Comparison of ENCODE assay signal across 18 cellular contexts in the genomic region with DNA sequence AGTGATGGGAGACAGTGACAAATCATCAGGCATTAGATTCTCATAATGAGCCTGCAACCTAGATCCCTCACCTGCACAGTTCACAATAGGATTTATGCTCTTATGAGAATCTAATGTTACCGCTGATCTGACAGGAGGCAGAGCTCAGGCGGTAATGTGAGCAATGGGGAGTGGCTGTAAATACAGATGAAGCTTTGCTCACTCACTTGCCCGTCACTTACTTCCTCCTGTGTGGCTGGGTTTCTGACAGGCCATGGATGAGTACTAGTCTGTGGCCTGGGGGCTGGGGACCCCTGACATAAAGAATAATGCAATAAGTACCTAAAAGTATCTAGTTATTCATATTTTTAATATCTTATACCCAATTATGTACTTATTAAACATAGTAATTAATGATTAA. TPM values are rescaled to one million over a fixed set of nuclear protein-coding genes. Genes with fewer than 3 reads are reported as not detected.
DNase-seq lines count a peak whose midpoint lies in the region; ATAC-seq, FAIRE-seq and TF ChIP-seq lines count a peak whose summit lies in the region.
"Had no signal": no experiment of that assay in that cellular context is flagged by ENCODE, and none has a peak within 500 bp of the region (broad histone marks: within the 10 kb centered on the region; RNA-seq: fewer than 3 reads in every experiment).

No MANE protein-coding gene starts in this region.

- no peaks in the 10 kb centered on the region for H4K20me1 ChIP-seq in GM12878 (ENCODE audit: control insufficient read depth, insufficient read depth)

- peaks cover 39 to 76% of the 10 kb centered on the region in 2 donors for H3K4me1 Mint-ChIP-seq in stimulated activated naive B cell treated with anti-CD40 and anti-IgM and Interleukin-4, amounts not matched to agents 10 μg/mL and 1 μg/mL and 100 μg/mL, for 72 hours

- RAD21 ChIA-PET in GM12878 (lab: Charles Lee; ENCODE audit: unreplicated experiment) = interaction anchor here (1.3 to 2.0 kb wide), 2 partner anchors 9 to 24 kb away, joined by 5 to 8 read pairs; no protein-coding TSS in a partner anchor

- in situ Hi-C loops in GM12878 (cut with MboI) = no loop called here

- H3K4me2 ChIP-seq in GM12878 (ENCODE audit: control insufficient read depth, insufficient read depth) = no peak overlapping the region
- H3K4me2 ChIP-seq: SK-N-SH had no signal

- no peak overlapping the region for H3K9ac ChIP-seq in GM12878 (ENCODE audit: control insufficient read depth, insufficient read depth, low read length)
- H3K9ac ChIP-seq: SK-N-SH had no signal

- H2AFZ ChIP-seq in GM12878 (ENCODE audit: control insufficient read depth, low read depth, low read length) = no peak overlapping the region

- H3K27me3 ChIP-seq in GM12878 (replicated peaks in 1 of 2; ENCODE audit: control insufficient read depth in 2 of 2, insufficient read depth in 2 of 2, low read length in 1 of 2) = no peaks in the 10 kb centered on the region

- H3K79me2 ChIP-seq in GM12878 (ENCODE audit: control insufficient read depth, insufficient read depth, low read length) = peaks cover 23% of the 10 kb centered on the region

- no peak overlapping the region for H3K27ac ChIP-seq in GM12878 (ENCODE audit: control insufficient read depth, insufficient read depth)

- H3K4me1 ChIP-seq in GM12878 (ENCODE audit: control insufficient read depth, insufficient read depth, low read length) = no peaks in the 10 kb centered on the region

- SMC1A ChIA-PET in GM12878 (lab: Charles Lee; ENCODE audit: uncharacterized antibody, unreplicated experiment) = interaction anchor here (1.0 to 1.7 kb wide), 4 partner anchors 10 to 20 kb away, joined by 3 to 14 read pairs (median 8); no protein-coding TSS in a partner anchor

- DNase-seq in GM18507 (ENCODE audit: extremely low spot score, insufficient read length, low read depth) (no peak), Kasumi-1 (lab: John Stamatoyannopoulos, UW) (peak; percentile 41 to 43), GM12878 (ENCODE audit: low read depth, low spot score) (no peak)
- no peak for DNase-seq in stimulated activated naive B cell treated with anti-CD40 and anti-IgM and Interleukin-4, amounts not matched to agents 10 μg/mL and 1 μg/mL and 100 μg/mL, for 72 hours
- DNase-seq: ACHN, COR-L47, DMS 273 treated with DMSO at 0.1 percent for 48 hours, GF-D8, H7, NCI-H1694 treated with DMSO at 0.1 percent for 48 hours, NCI-H2171, RPMI8226, SHP77 treated with DMSO at 0.1 percent for 48 hours, SK-N-SH, T-cell had no signal

- H3K9me3 ChIP-seq in GM12878 (replicated peaks; ENCODE audit: control insufficient read depth, insufficient read depth, low read length) = peaks cover 32% of the 10 kb centered on the region

- peaks cover 22 to 27% of the 10 kb centered on the region in 2 donors for H3K9me3 Mint-ChIP-seq in stimulated activated naive B cell treated with anti-CD40 and anti-IgM and Interleukin-4, amounts not matched to agents 10 μg/mL and 1 μg/mL and 100 μg/mL, for 72 hours

- no peak for TF ChIP-seq RAD21 in GM12878 (IDR thresholded peaks at IDR 0.05; ENCODE audit: insufficient read depth, low read depth, low read length)

- no TSS peak for BruUV-seq in GM12878 (replicated peaks; lab: Mats Ljungman, UMichigan)

- no peak for TF ChIP-seq EP300 in GM12878 (IDR thresholded peaks at IDR 0.05; ENCODE audit: borderline replicate concordance in 1 of 2, control insufficient read depth in 1 of 2, low read depth in 2 of 2, low read length in 2 of 2)

- H3K4me3 ChIP-seq in GM12878 = no peak overlapping the region

- POLR2A ChIA-PET in GM12878 (lab: Charles Lee) = interaction anchor here (1.7 kb wide), 1 partner anchor 16 kb away, joined by 6 read pairs; a partner anchor contains a TSS

- WGBS in GM12878 (ENCODE audit: insufficient coverage, insufficient replicate concordance, low lambda C conversion rate, missing lambda C conversion rate) = 96% methylated on average over 3 of the region's 3 CpGs

- intact Hi-C loops in GM12878 (cut with micrococcal nuclease; ENCODE audit: unreplicated experiment) = no loop called here

- peaks cover 4 to 25% of the 10 kb centered on the region in 2 experiments for H3K36me3 ChIP-seq in GM12878 (ENCODE audit: control insufficient read depth in 2 of 2, insufficient read depth in 2 of 2, low read length in 1 of 2)

- no peaks in the 10 kb centered on the region for H3K27me3 Mint-ChIP-seq in stimulated activated naive B cell treated with anti-CD40 and anti-IgM and Interleukin-4, amounts not matched to agents 10 μg/mL and 1 μg/mL and 100 μg/mL, for 72 hours
- H3K27me3 Mint-ChIP-seq: T-cell had no signal

- peaks cover 80 to 88% of the 10 kb centered on the region in 2 donors for H3K36me3 Mint-ChIP-seq in stimulated activated naive B cell treated with anti-CD40 and anti-IgM and Interleukin-4, amounts not matched to agents 10 μg/mL and 1 μg/mL and 100 μg/mL, for 72 hours

- peak; percentile 33 for FAIRE-seq in GM18507 (lab: Jason Lieb, UNC)
- FAIRE-seq in GM12878 (lab: Jason Lieb, UNC) = no peak

- ATAC-seq in GM12878 (peak; percentile 75), GM19324 (IDR thresholded peaks at IDR 0.05; ENCODE audit: low FRiP score, unreplicated experiment) (no peak), HG03460 (IDR thresholded peaks at IDR 0.05; ENCODE audit: unreplicated experiment) (no peak), HG03159 (IDR thresholded peaks at IDR 0.05; ENCODE audit: unreplicated experiment) (no peak)
- ATAC-seq in stimulated activated naive B cell treated with anti-CD40 and anti-IgM and Interleukin-4, amounts not matched to agents 10 μg/mL and 1 μg/mL and 100 μg/mL, for 72 hours (replicated peaks) = peak; percentile 46 to 70
- ATAC-seq: T-cell had no signal

- peak overlapping the region in 1 of 2 donors; percentile 32 for H3K4me3 Mint-ChIP-seq in stimulated activated naive B cell treated with anti-CD40 and anti-IgM and Interleukin-4, amounts not matched to agents 10 μg/mL and 1 μg/mL and 100 μg/mL, for 72 hours
- H3K4me3 Mint-ChIP-seq: T-cell had no signal

- TF ChIP-seq CTCF in GM12878 (IDR thresholded peaks at IDR 0.05 in 2 of 3, conservative IDR thresholded peaks at IDR 0.05 in 1 of 3; ENCODE audit: control insufficient read depth in 2 of 3, extremely low read depth in 1 of 3, insufficient read depth in 1 of 3, low read depth in 3 of 3, low read length in 3 of 3) = no peak

- H3K27ac Mint-ChIP-seq in stimulated activated naive B cell treated with anti-CD40 and anti-IgM and Interleukin-4, amounts not matched to agents 10 μg/mL and 1 μg/mL and 100 μg/mL, for 72 hours = peak overlapping the region; percentile 47
- H3K27ac Mint-ChIP-seq: T-cell had no signal

- CTCF ChIA-PET in GM12878 (lab: Yijun Ruan, JAX) = interaction anchor here (1.0 kb wide), 1 partner anchor 259 kb away, joined by 3 read pairs; no protein-coding TSS in a partner anchor

- TF ChIP-seq POLR2A in GM12878 (IDR thresholded peaks at IDR 0.05; ENCODE audit: low read depth, low read length) = no peak

RNA-seq across cellular contexts. Expression of a gene that starts 15.6 kb away (rescaled TPM):
- total RNA-seq in GM12878 (2013; cell fraction: nucleolus; rRNA removed) = 167 and 187 TPM in 2 replicates
- 48.5 and 67.8 TPM in 2 replicates for total RNA-seq in GM12878 (2014; rRNA removed)
- total RNA-seq in GM12878 (2014; rRNA removed; fragmentation: Illumina TruSeq; extraction: Trizol) = 67.8 and 69.4 TPM in 2 replicates
- 38.5 and 41.7 TPM in 2 replicates for total RNA-seq in GM12878 (2021)
- 30.9 TPM for polyA plus RNA-seq in GM12878 (2011; ENCODE audit: low read depth)
- polyA plus RNA-seq in GM12878 (2011; rRNA removed) = 68.7 and 100 TPM in 2 replicates
- polyA plus RNA-seq in GM12878 (2011; cell fraction: cytosol; rRNA removed) = 25.6 and 32.5 TPM in 2 replicates
- 78.9 and 89.8 TPM in 2 replicates for polyA plus RNA-seq in GM12878 (2011; cell fraction: nucleus; rRNA removed)
- polyA plus RNA-seq in GM12878 (2012) = 36.7 TPM in 2 replicates
- polyA plus RNA-seq in GM12878 (2014; fragmentation: Illumina TruSeq; extraction: Trizol) = 55.4 and 69.0 TPM in 2 replicates
- 10 to 100 TPM; 36.0 to 45.1 TPM for polyA plus RNA-seq in GM12878 (2014; fragmentation: Nextera tagmentation; extraction: Ambion mirVana)
- polyA plus RNA-seq in GM12878 (2014; rRNA removed) = 39.4 and 50.1 TPM in 2 replicates
- 10 to 100 TPM; 45.9 to 49.3 TPM for polyA plus RNA-seq in GM12878 (2016; fragmentation: Nextera tagmentation; extraction: Ambion mirVana)
- 65.1 and 84.3 TPM in 2 replicates for polyA minus RNA-seq in GM12878 (2011; rRNA and poly(A)+ RNA removed)
- 7.8 and 15.0 TPM in 2 replicates for polyA minus RNA-seq in GM12878 (2011; cell fraction: cytosol; rRNA and poly(A)+ RNA removed)
- polyA minus RNA-seq in GM12878 (2011; cell fraction: nucleus; rRNA and poly(A)+ RNA removed) = 65.3 and 106 TPM in 2 replicates

RNA-seq across cellular contexts. Expression of a gene that starts 15.8 kb away (rescaled TPM):
- 144 and 145 TPM in 2 replicates for total RNA-seq in GM12878 (2013; cell fraction: nucleolus; rRNA removed)
- 48.8 and 52.6 TPM in 2 replicates for total RNA-seq in GM12878 (2014; rRNA removed)
- total RNA-seq in GM12878 (2014; rRNA removed; fragmentation: Illumina TruSeq; extraction: Trizol) = 65.4 and 67.6 TPM in 2 replicates
- total RNA-seq in GM12878 (2021) = 43.0 and 47.3 TPM in 2 replicates
- polyA plus RNA-seq in GM12878 (2011; ENCODE audit: low read depth) = 52.4 TPM
- polyA plus RNA-seq in GM12878 (2011; rRNA removed) = 75.5 and 106 TPM in 2 replicates
- 33.5 and 36.6 TPM in 2 replicates for polyA plus RNA-seq in GM12878 (2011; cell fraction: cytosol; rRNA removed)
- 32.8 and 35.1 TPM in 2 replicates for polyA plus RNA-seq in GM12878 (2011; cell fraction: nucleus; rRNA removed)
- polyA plus RNA-seq in GM12878 (2012) = 48.8 and 73.9 TPM in 2 replicates
- 68.9 and 74.6 TPM in 2 replicates for polyA plus RNA-seq in GM12878 (2014; fragmentation: Illumina TruSeq; extraction: Trizol)
- 100 to 1,000 TPM; 172 to 193 TPM for polyA plus RNA-seq in GM12878 (2014; fragmentation: Nextera tagmentation; extraction: Ambion mirVana)
- polyA plus RNA-seq in GM12878 (2014; rRNA removed) = 40.7 and 53.6 TPM in 2 replicates
- 100 to 1,000 TPM; 123 to 136 TPM for polyA plus RNA-seq in GM12878 (2016; fragmentation: Nextera tagmentation; extraction: Ambion mirVana)
- 45.3 and 65.5 TPM in 2 replicates for polyA minus RNA-seq in GM12878 (2011; rRNA and poly(A)+ RNA removed)
- 11.5 and 16.1 TPM in 2 replicates for polyA minus RNA-seq in GM12878 (2011; cell fraction: cytosol; rRNA and poly(A)+ RNA removed)
- polyA minus RNA-seq in GM12878 (2011; cell fraction: nucleus; rRNA and poly(A)+ RNA removed) = 60.4 and 82.5 TPM in 2 replicates

Comparison
In these comparisons a context has a peak if more than half of its experiments do, and no peak if none do; other contexts are left out.
1. DNase-seq: peak in Kasumi-1 (2 of 2); none in GM18507 (single experiment), GM12878 (single experiment) and stimulated activated naive B cell treated with anti-CD40 and anti-IgM and Interleukin-4, amounts not matched to agents 10 μg/mL and 1 μg/mL and 100 μg/mL, for 72 hours (single experiment).
2. ATAC-seq: peak in GM12878 (single experiment) and stimulated activated naive B cell treated with anti-CD40 and anti-IgM and Interleukin-4, amounts not matched to agents 10 μg/mL and 1 μg/mL and 100 μg/mL, for 72 hours (2 of 2); none in GM19324 (single experiment), HG03460 (single experiment) and HG03159 (single experiment).